ENCODE assay signal across 36 cellular contexts in the genomic region with DNA sequence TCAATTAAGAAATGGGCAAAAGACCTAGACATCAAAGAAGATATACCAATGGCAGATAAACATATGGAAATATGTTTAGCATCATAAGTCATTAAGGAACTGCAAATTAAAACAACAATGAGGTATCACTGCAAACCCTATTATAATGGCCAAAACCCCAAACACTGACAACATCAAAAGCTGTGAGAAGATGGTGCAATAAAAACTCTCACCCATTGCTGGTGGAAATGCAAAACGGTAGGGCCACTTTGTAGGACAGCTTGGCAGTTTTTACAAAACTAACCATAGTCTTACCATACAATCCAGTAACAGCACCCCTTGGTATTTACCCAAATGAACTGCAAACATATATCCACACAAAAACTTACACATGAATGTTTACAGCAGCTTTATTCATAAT.
"Had no signal": no experiment of that assay in that cellular context is flagged by ENCODE, and none has a peak within 500 bp of the region (broad histone marks: within the 10 kb centered on the region; RNA-seq: fewer than 3 reads in every experiment).

No MANE protein-coding gene starts in this region.

- H3K9me3 Mint-ChIP-seq: activated naive CD4-positive, alpha-beta T cell treated with anti-CD3 and anti-CD28 coated beads for 36 hours; activated naive CD8-positive, alpha-beta T cell treated with anti-CD3 and anti-CD28 coated beads, Interleukin-2, amount 50 U/mL, for 24 hours; brain had no signal

- H3K4me3 Mint-ChIP-seq: activated naive CD4-positive, alpha-beta T cell treated with anti-CD3 and anti-CD28 coated beads for 36 hours; activated naive CD4-positive, alpha-beta T cell treated with anti-CD3 and anti-CD28 coated beads, Interleukin-2, amount 10 ng/mL, durations not matched to agents 7 days and 5 days; activated naive CD4-positive, alpha-beta T cell treated with anti-CD3 and anti-CD28 coated beads, Interleukin-2, amount 50 U/mL, for 24 hours; activated naive CD8-positive, alpha-beta T cell; activated naive CD8-positive, alpha-beta T cell treated with anti-CD3 and anti-CD28 coated beads for 36 hours; activated naive CD8-positive, alpha-beta T cell treated with anti-CD3 and anti-CD28 coated beads, Interleukin-2, amount 10 ng/mL, durations not matched to agents 7 days and 5 days; activated naive CD8-positive, alpha-beta T cell treated with anti-CD3 and anti-CD28 coated beads, Interleukin-2, amount 50 U/mL, for 24 hours; activated T-cell treated with anti-CD3 and anti-CD28 coated beads, Interleukin-2, amount 50 U/mL, for 24 hours; activated T-cell treated with anti-CD3 and anti-CD28 coated beads, Interleukin-2, amount 50 U/mL, for 4 hours; activated T-cell treated with anti-CD3 and anti-CD28 coated beads, Interleukin-2, amount 50 U/mL, for 72 hours; activated T-helper 1 cell treated with anti-CD3 and anti-CD28 coated beads, Interleukin-12 subunit alpha, Interleukin-12 subunit beta, Interleukin-2, Interleukin-4 antibody, amounts not matched to agents 30 ng/mL and 10 ng/mL and 1 ng/mL, durations not matched to agents 14 hours and 24 hours and 36 hours; activated T-helper 17 cell treated with anti-CD3 and anti-CD28 coated beads, Interleukin-2, amount 50 U/mL, for 72 hours; brain; central memory CD8-positive, alpha-beta T cell had no signal

- FAIRE-seq: astrocyte had no signal

- H3K36me3 Mint-ChIP-seq: brain had no signal

- H3K27ac Mint-ChIP-seq: activated naive CD4-positive, alpha-beta T cell treated with anti-CD3 and anti-CD28 coated beads for 36 hours; activated naive CD4-positive, alpha-beta T cell treated with anti-CD3 and anti-CD28 coated beads, Interleukin-2, amount 10 ng/mL, durations not matched to agents 7 days and 5 days; activated naive CD4-positive, alpha-beta T cell treated with anti-CD3 and anti-CD28 coated beads, Interleukin-2, amount 50 U/mL, for 24 hours; activated naive CD4-positive, alpha-beta T cell treated with anti-CD3 and anti-CD28 coated beads, Interleukin-2, amount 50 U/mL, for 72 hours; activated naive CD8-positive, alpha-beta T cell; activated naive CD8-positive, alpha-beta T cell treated with anti-CD3 and anti-CD28 coated beads for 36 hours; activated naive CD8-positive, alpha-beta T cell treated with anti-CD3 and anti-CD28 coated beads, Interleukin-2, amount 10 ng/mL, durations not matched to agents 7 days and 5 days; activated naive CD8-positive, alpha-beta T cell treated with anti-CD3 and anti-CD28 coated beads, Interleukin-2, amount 50 U/mL, for 24 hours; activated T-cell treated with anti-CD3 and anti-CD28 coated beads, Interleukin-2, amount 50 U/mL, for 24 hours; activated T-helper 1 cell treated with anti-CD3 and anti-CD28 coated beads, Interleukin-12 subunit alpha, Interleukin-12 subunit beta, Interleukin-2, Interleukin-4 antibody, amounts not matched to agents 30 ng/mL and 10 ng/mL and 1 ng/mL, durations not matched to agents 14 hours and 24 hours and 36 hours; activated T-helper 2 cell treated with anti-CD3 and anti-CD28 coated beads, Interferon-gamma antibody, Interleukin-2, Interleukin-4, amounts not matched to agents 10 μg/mL and 5 μg/mL and 100 μg/mL, durations not matched to agents 14 hours and 24 hours and 36 hours; brain had no signal

- DNase-seq: activated effector memory CD4-positive, alpha-beta T cell treated with anti-CD3 and anti-CD28 coated beads, Interleukin-2, amount 50 U/mL, for 16 hours; activated effector memory CD4-positive, alpha-beta T cell treated with Interleukin-2 at 50 U/mL for 16 hours; activated gamma-delta T cell; activated gamma-delta T cell treated with Interleukin-2 at 50 U/mL for 16 hours; activated naive CD4-positive, alpha-beta T cell; activated naive CD4-positive, alpha-beta T cell treated with anti-CD3 and anti-CD28 coated beads for 36 hours; activated naive CD4-positive, alpha-beta T cell treated with anti-CD3 and anti-CD28 coated beads, Interleukin-2, amount 10 ng/mL, durations not matched to agents 7 days and 5 days; activated naive CD4-positive, alpha-beta T cell treated with anti-CD3 and anti-CD28 coated beads, Interleukin-2, amount 50 U/mL, for 16 hours; activated naive CD4-positive, alpha-beta T cell treated with Interleukin-2 at 50 U/mL for 16 hours; activated naive CD8-positive, alpha-beta T cell treated with anti-CD3 and anti-CD28 coated beads for 36 hours; activated naive CD8-positive, alpha-beta T cell treated with anti-CD3 and anti-CD28 coated beads, Interleukin-2, amount 10 ng/mL, durations not matched to agents 7 days and 5 days; activated naive CD8-positive, alpha-beta T cell treated with anti-CD3 and anti-CD28 coated beads, Interleukin-2, amount 50 U/mL, for 24 hours; activated T-cell treated with anti-CD3 and anti-CD28 coated beads, Interleukin-2, amount 50 U/mL, for 1 hour; activated T-cell treated with anti-CD3 and anti-CD28 coated beads, Interleukin-2, amount 50 U/mL, for 24 hours; activated T-cell treated with anti-CD3 and anti-CD28 coated beads, Interleukin-2, amount 50 U/mL, for 4 hours; activated T-cell treated with anti-CD3 and anti-CD28 coated beads, Interleukin-2, amount 50 U/mL, for 48 hours; activated T-cell treated with anti-CD3 and anti-CD28 coated beads, Interleukin-2, amount 50 U/mL, for 72 hours; adrenal gland; amniotic stem cell; amygdala; anterior cingulate cortex; aorta; body of pancreas; brain microvascular endothelial cell; caudate nucleus; central memory CD4-positive, alpha-beta T cell; cerebellar nuclear complex had no signal

- H3K27me3 Mint-ChIP-seq: activated naive CD4-positive, alpha-beta T cell treated with anti-CD3 and anti-CD28 coated beads, Interleukin-2, amount 10 ng/mL, durations not matched to agents 7 days and 5 days; activated naive CD4-positive, alpha-beta T cell treated with anti-CD3 and anti-CD28 coated beads, Interleukin-2, amount 50 U/mL, for 24 hours; activated naive CD8-positive, alpha-beta T cell; activated naive CD8-positive, alpha-beta T cell treated with anti-CD3 and anti-CD28 coated beads for 36 hours; activated naive CD8-positive, alpha-beta T cell treated with anti-CD3 and anti-CD28 coated beads, Interleukin-2, amount 10 ng/mL, durations not matched to agents 7 days and 5 days; activated naive CD8-positive, alpha-beta T cell treated with anti-CD3 and anti-CD28 coated beads, Interleukin-2, amount 50 U/mL, for 24 hours; activated T-cell treated with anti-CD3 and anti-CD28 coated beads, Interleukin-2, amount 50 U/mL, for 24 hours; activated T-helper 17 cell treated with anti-CD3 and anti-CD28 coated beads, Interleukin-2, amount 50 U/mL, for 72 hours; central memory CD8-positive, alpha-beta T cell had no signal

- ATAC-seq: activated naive CD4-positive, alpha-beta T cell treated with anti-CD3 and anti-CD28 coated beads, Interleukin-2, amount 50 U/mL, for 72 hours; activated naive CD8-positive, alpha-beta T cell treated with anti-CD3 and anti-CD28 coated beads, Interleukin-2, amount 50 U/mL, for 24 hours; activated T-cell treated with anti-CD3 and anti-CD28 coated beads, Interleukin-2, amount 50 U/mL, for 4 hours; activated T-cell treated with anti-CD3 and anti-CD28 coated beads, Interleukin-2, amount 50 U/mL, for 72 hours; activated T-helper 17 cell treated with anti-CD3 and anti-CD28 coated beads, Interleukin-2, amount 50 U/mL, for 72 hours; body of pancreas had no signal
